Comparison of ENCODE assay signal across 1 cellular context in genomic region chr3:43893721-43894120, GRCh38.
TF ChIP-seq lines count a peak whose summit lies in the region.

No MANE protein-coding gene starts in this region.

TF ChIP-seq in SK-N-SH, 30 proteins besides CTCF, POLR2A, EP300 and RAD21 (continued from another document):
- TF ChIP-seq USF1 (IDR thresholded peaks at IDR 0.05; ENCODE audit: borderline replicate concordance, low read depth) (no peak), FOXM1 (IDR thresholded peaks at IDR 0.05; ENCODE audit: low read depth) (no peak)
